10 cellular contexts compared by ENCODE assay signal in the genomic region with DNA sequence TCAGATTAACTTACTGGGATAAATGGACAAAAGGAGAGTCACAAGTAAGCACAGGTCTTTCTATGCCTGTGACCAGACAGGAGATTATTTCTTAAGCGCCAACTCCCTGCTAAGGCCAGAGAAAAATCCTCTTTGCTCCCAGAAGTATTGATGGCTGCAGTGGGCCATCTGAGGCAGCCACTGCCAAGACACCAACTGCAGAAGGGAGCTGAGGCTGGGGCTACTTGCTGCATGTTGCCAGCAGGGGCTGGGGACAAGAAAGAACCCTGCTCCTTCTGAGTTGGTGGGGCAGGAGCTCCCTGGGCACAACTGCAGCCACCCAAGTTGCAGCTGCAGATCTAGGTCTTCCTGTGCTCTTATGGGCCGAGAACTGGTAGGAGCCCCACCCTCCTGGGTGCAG.
"Had no signal": no experiment of that assay in that cellular context is flagged by ENCODE, and none has a peak within 500 bp of the region (broad histone marks: within the 10 kb centered on the region; RNA-seq: fewer than 3 reads in every experiment).

No MANE protein-coding gene starts in this region.

- H3K27ac ChIP-seq: GM23248, HL-60, KMS-11 had no signal

- H3K9ac ChIP-seq: GM23248, KMS-11 had no signal

- FAIRE-seq: H54, HepG2 had no signal

- ATAC-seq: HepG2 had no signal

- H3K4me3 Mint-ChIP-seq: H9, IgD-negative memory B cell had no signal

- DNase-seq: GM23248, GOT3, H9, HCEC 1CT, KBM-7 had no signal

- H3K4me3 ChIP-seq: GM23248 had no signal

- H3K4me1 Mint-ChIP-seq: IgD-negative memory B cell had no signal

- H3K27me3 Mint-ChIP-seq: IgD-negative memory B cell had no signal

- H3K36me3 Mint-ChIP-seq: IgD-negative memory B cell had no signal

- H2AFZ ChIP-seq: GM23248 had no signal

- H3K4me2 ChIP-seq: KMS-11 had no signal

- H3K27ac Mint-ChIP-seq: H9, IgD-negative memory B cell had no signal
